ENCODE assay signal across 10 cellular contexts in the genomic region with DNA sequence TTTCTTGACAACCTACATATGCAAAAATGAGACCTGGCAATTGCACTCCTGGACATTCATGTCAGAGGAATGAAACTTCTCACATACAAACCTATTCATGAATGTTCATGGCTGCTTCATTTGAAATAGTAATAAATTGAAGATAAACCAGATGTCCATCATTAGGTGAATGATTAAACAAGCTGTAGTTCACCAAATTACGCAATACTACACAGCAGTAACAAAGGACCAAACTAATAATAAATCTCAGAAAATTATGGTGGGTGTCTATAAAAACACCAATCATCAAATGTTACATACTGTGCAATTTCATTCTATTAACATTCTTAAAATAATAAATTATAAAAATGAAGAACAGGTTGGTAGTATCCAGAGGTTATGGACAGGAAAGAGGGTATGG. TPM values are rescaled to one million over a fixed set of nuclear protein-coding genes. Genes with fewer than 3 reads are reported as not detected.
"Had no signal": no experiment of that assay in that cellular context is flagged by ENCODE, and none has a peak within 500 bp of the region (broad histone marks: within the 10 kb centered on the region; RNA-seq: fewer than 3 reads in every experiment).

No MANE protein-coding gene starts in this region.

- DNase-seq: GM23248, GOT3, H7, HFFc6, KBM-7 had no signal

- H3K4me1 ChIP-seq: HAP-1 had no signal

- H3K9ac ChIP-seq: GM23248, KMS-11 had no signal

- H2AFZ ChIP-seq: GM23248 had no signal

- ATAC-seq: HCT116 had no signal

- H3K4me2 ChIP-seq: KMS-11 had no signal

- H3K9me3 ChIP-seq: HAP-1 had no signal

- H3K4me3 ChIP-seq: GM23248, HAP-1 had no signal

- H3K27ac ChIP-seq: GM23248, HL-60, KMS-11 had no signal

- H3K36me3 ChIP-seq: HAP-1 had no signal

RNA-seq across cellular contexts. Expression of gene DOK6, which starts 13.5 kb away (rescaled TPM):
- total RNA-seq: HFFc6 had no signal
- polyA plus RNA-seq: IgD-negative memory B cell had no signal
